ENCODE assay signal across 1 cellular context in genomic region chr2:17460401-17461086, GRCh38.
TF ChIP-seq lines count a peak whose summit lies in the region.

No MANE protein-coding gene starts in this region.

TF ChIP-seq in H1, 55 proteins besides CTCF, POLR2A, EP300 and RAD21:
- TF ChIP-seq E2F6 (IDR thresholded peaks at IDR 0.05) (no peak), SUZ12 (IDR thresholded peaks at IDR 0.05; ENCODE audit: low read length) (no peak), RBBP5 (IDR thresholded peaks at IDR 0.05; ENCODE audit: borderline replicate concordance, low read depth, low read length) (no peak), YY1 (IDR thresholded peaks at IDR 0.05; ENCODE audit: low read depth, low read length) (no peak), CEBPB (IDR thresholded peaks at IDR 0.05; ENCODE audit: low read depth, low read length) (no peak), SRF (IDR thresholded peaks at IDR 0.05; ENCODE audit: low read depth, low read length) (no peak), GTF2F1 (IDR thresholded peaks at IDR 0.05; ENCODE audit: borderline replicate concordance, low read depth, low read length) (no peak), TAF1 (IDR thresholded peaks at IDR 0.05; ENCODE audit: low read depth, low read length) (no peak)
